In the genomic region with DNA sequence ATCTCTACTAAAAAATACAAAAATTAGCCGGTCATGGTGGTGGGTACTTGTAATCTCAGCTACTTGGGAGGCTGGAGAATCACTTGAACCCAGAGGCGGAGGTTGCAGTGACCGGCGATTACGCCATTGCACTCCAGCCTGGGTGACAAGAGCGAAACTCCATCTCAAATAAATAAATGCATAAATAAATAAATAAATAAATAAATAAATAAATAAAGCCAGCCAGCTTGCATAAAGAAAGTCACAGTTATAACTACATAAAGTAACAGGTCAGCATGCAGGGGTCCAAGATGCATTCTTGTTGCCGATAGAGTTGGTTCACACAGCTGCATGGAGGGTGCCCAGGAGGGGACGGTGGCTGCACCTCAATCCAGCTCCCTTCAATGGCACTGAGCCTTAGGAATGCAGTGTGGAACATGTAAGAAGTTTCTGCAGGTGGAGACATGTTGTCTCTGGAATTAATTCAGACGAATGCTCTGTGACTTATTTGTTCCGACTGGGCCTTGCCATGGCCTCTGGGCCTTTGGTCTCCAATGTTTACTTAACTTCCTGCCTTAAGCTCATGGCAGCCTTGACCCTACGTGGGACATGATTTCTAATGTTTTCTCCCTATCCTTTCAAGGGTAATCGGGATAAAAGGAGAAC, we compare ENCODE assay signal across 13 cellular contexts.
"Had no signal": no experiment of that assay in that cellular context is flagged by ENCODE, and none has a peak within 500 bp of the region (broad histone marks: within the 10 kb centered on the region; RNA-seq: fewer than 3 reads in every experiment).

No MANE protein-coding gene starts in this region.

- H3K9me3 ChIP-seq: ovary had no signal

- H3K4me3 ChIP-seq: ovary had no signal

- ATAC-seq: effector memory CD8-positive, alpha-beta T cell; natural killer cell; sciatic nerve had no signal

- H3K9me3 Mint-ChIP-seq: activated T-helper 1 cell treated with anti-CD3 and anti-CD28 coated beads, Interleukin-12 subunit alpha, Interleukin-12 subunit beta, Interleukin-2, Interleukin-4 antibody, amounts not matched to agents 30 ng/mL and 10 ng/mL and 1 ng/mL, durations not matched to agents 14 hours and 24 hours and 36 hours; effector memory CD8-positive, alpha-beta T cell; natural killer cell had no signal

- H3K36me3 ChIP-seq: ovary, WERI-Rb-1 had no signal

- H3K27ac ChIP-seq: ovary, WERI-Rb-1 had no signal

- H3K4me3 Mint-ChIP-seq: activated naive CD8-positive, alpha-beta T cell; activated T-helper 1 cell treated with anti-CD3 and anti-CD28 coated beads, Interleukin-12 subunit alpha, Interleukin-12 subunit beta, Interleukin-2, Interleukin-4 antibody, amounts not matched to agents 30 ng/mL and 10 ng/mL and 1 ng/mL, durations not matched to agents 14 hours and 24 hours and 36 hours; effector memory CD8-positive, alpha-beta T cell; natural killer cell had no signal

- H3K4me1 Mint-ChIP-seq: natural killer cell had no signal

- H3K36me3 Mint-ChIP-seq: activated naive CD8-positive, alpha-beta T cell; natural killer cell had no signal

- DNase-seq: activated CD4-positive, alpha-beta T cell treated with anti-CD3 and anti-CD28 coated beads, Interleukin-2, amount 50 U/mL, for 48 hours; dermis blood vessel endothelial cell; effector memory CD8-positive, alpha-beta T cell; erythroblast; mesenchymal stem cell; natural killer cell; ovary; stimulated activated naive CD4-positive, alpha-beta T cell; T-helper 2 cell; WERI-Rb-1 had no signal

- H3K27ac Mint-ChIP-seq: activated naive CD8-positive, alpha-beta T cell; activated T-helper 1 cell treated with anti-CD3 and anti-CD28 coated beads, Interleukin-12 subunit alpha, Interleukin-12 subunit beta, Interleukin-2, Interleukin-4 antibody, amounts not matched to agents 30 ng/mL and 10 ng/mL and 1 ng/mL, durations not matched to agents 14 hours and 24 hours and 36 hours; effector memory CD8-positive, alpha-beta T cell; natural killer cell had no signal

- H3K27me3 ChIP-seq: ovary had no signal
